In genomic region chr18:61157451-61157850, GRCh38 we compare ENCODE assay signal across 24 cellular contexts.
"Had no signal": no experiment of that assay in that cellular context is flagged by ENCODE, and none has a peak within 500 bp of the region (broad histone marks: within the 10 kb centered on the region; RNA-seq: fewer than 3 reads in every experiment).

No MANE protein-coding gene starts in this region.

- FAIRE-seq: urothelium cell line had no signal

- H3K4me3 ChIP-seq: stomach, suprapubic skin, testis, thoracic aorta, thyroid gland, tibial artery, tibial nerve, transverse colon, upper lobe of left lung, upper lobe of right lung, uterus, vagina had no signal

- H3K27me3 ChIP-seq: stomach, suprapubic skin, testis, thyroid gland, tibial artery, tibial nerve, transverse colon, upper lobe of left lung, upper lobe of right lung, uterus, vagina had no signal

- H3K4me1 ChIP-seq: stomach, suprapubic skin, testis, thyroid gland, tibial artery, tibial nerve, transverse colon, upper lobe of left lung, upper lobe of right lung, uterus, vagina had no signal

- H3K9me3 ChIP-seq: stomach, suprapubic skin, testis, thoracic aorta, thyroid gland, tibial artery, tibial nerve, transverse colon, upper lobe of left lung, upper lobe of right lung, uterus, vagina had no signal

- DNase-seq: stimulated activated CD4-positive, alpha-beta T cell treated with anti-CD3 and anti-CD28 coated beads, Interleukin-2, amount 100 ng/mL, for 48 hours; stimulated activated CD4-positive, alpha-beta T cell treated with anti-CD3 and anti-CD28 coated beads, Interleukin-4, amount 100 ng/mL, for 1 hour; stimulated activated CD4-positive, alpha-beta T cell treated with anti-CD3 and anti-CD28 coated beads, Interleukin-4, amount 100 ng/mL, for 24 hours; stimulated activated CD4-positive, alpha-beta T cell treated with anti-CD3 and anti-CD28 coated beads, Interleukin-4, amount 100 ng/mL, for 4 hours; stimulated activated CD8-positive, alpha-beta memory T cell treated with anti-CD3 and anti-CD28 coated beads, Interleukin-4, amount 100 ng/mL, for 48 hours; stimulated activated naive B cell treated with anti-CD40 and anti-IgM and Interleukin-4, amounts not matched to agents 10 μg/mL and 1 μg/mL and 100 μg/mL, for 72 hours; stimulated activated naive CD4-positive, alpha-beta T cell; stimulated activated naive CD4-positive, alpha-beta T cell treated with Interleukin-2 at 50 U/mL for 16 hours; stimulated activated naive CD8-positive, alpha-beta T cell treated with anti-CD3 and anti-CD28 coated beads, Interleukin-15, amount 100 ng/mL, for 72 hours; stimulated activated naive CD8-positive, alpha-beta T cell treated with anti-CD3 and anti-CD28 coated beads, Interleukin-15, Interleukin-2, amounts not matched to agents 100 U/mL and 50 U/mL, for 24 hours; stomach; substantia nigra; testis; thyroid gland; tibial artery; transverse colon; upper lobe of left lung; upper lobe of right lung; uterus had no signal

- H3K36me3 ChIP-seq: stomach, suprapubic skin, thoracic aorta, thyroid gland, tibial artery, tibial nerve, transverse colon, upper lobe of left lung, upper lobe of right lung, uterus, vagina had no signal

- H3K27ac ChIP-seq: stomach, suprapubic skin, testis, thoracic aorta, thyroid gland, tibial artery, tibial nerve, transverse colon, upper lobe of left lung, upper lobe of right lung, uterus, vagina had no signal
